1 cellular context compared by ENCODE assay signal in genomic region chr3:11643212-11644087, GRCh38.
TF ChIP-seq lines count a peak whose summit lies in the region.

A gene with protein sequence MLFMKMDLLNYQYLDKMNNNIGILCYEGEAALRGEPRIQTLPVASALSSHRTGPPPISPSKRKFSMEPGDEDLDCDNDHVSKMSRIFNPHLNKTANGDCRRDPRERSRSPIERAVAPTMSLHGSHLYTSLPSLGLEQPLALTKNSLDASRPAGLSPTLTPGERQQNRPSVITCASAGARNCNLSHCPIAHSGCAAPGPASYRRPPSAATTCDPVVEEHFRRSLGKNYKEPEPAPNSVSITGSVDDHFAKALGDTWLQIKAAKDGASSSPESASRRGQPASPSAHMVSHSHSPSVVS (minus strand): TSS chr3:11643915. CDS start chr3:11643518, 397 bp downstream.

TF ChIP-seq in K562, 482 proteins besides CTCF, POLR2A, EP300 and RAD21 (continued from another document and continues in another):
- TF ChIP-seq UBTF (IDR thresholded peaks at IDR 0.05; ENCODE audit: borderline replicate concordance in 1 of 2, low read depth in 2 of 2, low read length in 2 of 2) = peak; percentile 75 to 78; a peak in 3 of 4 replicates
- TF ChIP-seq, protein P1, sequence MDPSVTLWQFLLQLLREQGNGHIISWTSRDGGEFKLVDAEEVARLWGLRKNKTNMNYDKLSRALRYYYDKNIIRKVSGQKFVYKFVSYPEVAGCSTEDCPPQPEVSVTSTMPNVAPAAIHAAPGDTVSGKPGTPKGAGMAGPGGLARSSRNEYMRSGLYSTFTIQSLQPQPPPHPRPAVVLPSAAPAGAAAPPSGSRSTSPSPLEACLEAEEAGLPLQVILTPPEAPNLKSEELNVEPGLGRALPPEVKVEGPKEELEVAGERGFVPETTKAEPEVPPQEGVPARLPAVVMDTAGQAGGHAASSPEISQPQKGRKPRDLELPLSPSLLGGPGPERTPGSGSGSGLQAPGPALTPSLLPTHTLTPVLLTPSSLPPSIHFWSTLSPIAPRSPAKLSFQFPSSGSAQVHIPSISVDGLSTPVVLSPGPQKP (CRISPR knock-in tag; IDR thresholded peaks at IDR 0.05) = no peak
- TF ChIP-seq RFX7 (CRISPR knock-in tag; IDR thresholded peaks at IDR 0.05) = no peak
- TF ChIP-seq, protein P2, sequence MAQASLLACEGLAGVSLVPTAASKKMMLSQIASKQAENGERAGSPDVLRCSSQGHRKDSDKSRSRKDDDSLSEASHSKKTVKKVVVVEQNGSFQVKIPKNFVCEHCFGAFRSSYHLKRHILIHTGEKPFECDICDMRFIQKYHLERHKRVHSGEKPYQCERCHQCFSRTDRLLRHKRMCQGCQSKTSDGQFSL (CRISPR knock-in tag; IDR thresholded peaks at IDR 0.05) = no peak
- TF ChIP-seq, protein P2 (tag; IDR thresholded peaks at IDR 0.05) = no peak
- TF ChIP-seq ZSCAN32 (CRISPR knock-in tag; IDR thresholded peaks at IDR 0.05) = no peak
- no peak for TF ChIP-seq TAF9B (IDR thresholded peaks at IDR 0.05; ENCODE audit: partially characterized antibody)
- TF ChIP-seq MEF2A (IDR thresholded peaks at IDR 0.05; ENCODE audit: control insufficient read depth, low read depth, low read length) = no peak
- no peak for TF ChIP-seq SMAD1 (IDR thresholded peaks at IDR 0.05; ENCODE audit: low read depth, low read length, partially characterized antibody)
- TF ChIP-seq ZNF609 (CRISPR knock-in tag; IDR thresholded peaks at IDR 0.05; ENCODE audit: borderline replicate concordance) = no peak
- no peak for TF ChIP-seq ZNF408 (CRISPR knock-in tag; IDR thresholded peaks at IDR 0.05; ENCODE audit: low read depth)
- no peak for TF ChIP-seq ZNF778 (CRISPR knock-in tag; IDR thresholded peaks at IDR 0.05)
- no peak for TF ChIP-seq CHD1 (IDR thresholded peaks at IDR 0.05; ENCODE audit: low read length)
- no peak for TF ChIP-seq NCOA2 (IDR thresholded peaks at IDR 0.05; ENCODE audit: partially characterized antibody in 2 of 2)
- no peak for TF ChIP-seq XRCC3 (IDR thresholded peaks at IDR 0.05)
- no peak for TF ChIP-seq KDM1A (IDR thresholded peaks at IDR 0.05)
- no peak for TF ChIP-seq GATA2 (CRISPR knock-in tag; IDR thresholded peaks at IDR 0.05)
- peak; percentile 55; the same call in 1 of the 2 replicates for TF ChIP-seq MYC (IDR thresholded peaks at IDR 0.05; ENCODE audit: low read depth, low read length)
- TF ChIP-seq MYC (CRISPR knock-in tag; IDR thresholded peaks at IDR 0.05; ENCODE audit: borderline replicate concordance, low read depth) = no peak
- no peak; the same call in 1 of the 2 replicates for TF ChIP-seq ZKSCAN8 (CRISPR knock-in tag; IDR thresholded peaks at IDR 0.05)
- TF ChIP-seq, protein P3, sequence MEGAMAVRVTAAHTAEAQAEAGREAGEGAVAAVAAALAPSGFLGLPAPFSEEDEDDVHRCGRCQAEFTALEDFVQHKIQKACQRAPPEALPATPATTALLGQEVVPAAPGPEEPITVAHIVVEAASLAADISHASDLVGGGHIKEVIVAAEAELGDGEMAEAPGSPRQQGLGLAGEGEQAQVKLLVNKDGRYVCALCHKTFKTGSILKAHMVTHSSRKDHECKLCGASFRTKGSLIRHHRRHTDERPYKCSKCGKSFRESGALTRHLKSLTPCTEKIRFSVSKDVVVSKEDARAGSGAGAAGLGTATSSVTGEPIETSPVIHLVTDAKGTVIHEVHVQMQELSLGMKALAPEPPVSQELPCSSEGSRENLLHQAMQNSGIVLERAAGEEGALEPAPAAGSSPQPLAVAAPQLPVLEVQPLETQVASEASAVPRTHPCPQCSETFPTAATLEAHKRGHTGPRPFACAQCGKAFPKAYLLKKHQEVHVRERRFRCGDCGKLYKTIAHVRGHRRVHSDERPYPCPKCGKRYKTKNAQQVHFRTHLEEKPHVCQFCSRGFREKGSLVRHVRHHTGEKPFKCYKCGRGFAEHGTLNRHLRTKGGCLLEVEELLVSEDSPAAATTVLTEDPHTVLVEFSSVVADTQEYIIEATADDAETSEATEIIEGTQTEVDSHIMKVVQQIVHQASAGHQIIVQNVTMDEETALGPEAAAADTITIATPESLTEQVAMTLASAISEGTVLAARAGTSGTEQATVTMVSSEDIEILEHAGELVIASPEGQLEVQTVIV (CRISPR knock-in tag; IDR thresholded peaks at IDR 0.05; ENCODE audit: borderline replicate concordance) = no peak
- no peak for TF ChIP-seq SRSF7 (optimal IDR thresholded peaks at IDR 0.05; ENCODE audit: low read depth, low read length)
- 0 out of 2 replicates have a peak, but pooled peaks have one; percentile 50 for TF ChIP-seq HDGF (IDR thresholded peaks at IDR 0.05)
- no peak for TF ChIP-seq NFIC (IDR thresholded peaks at IDR 0.05)
- TF ChIP-seq E2F3 (CRISPR knock-in tag; IDR thresholded peaks at IDR 0.05) = no peak
- TF ChIP-seq ETV5 (CRISPR knock-in tag; IDR thresholded peaks at IDR 0.05; ENCODE audit: low read depth) = peak; percentile 60; the same call in 1 of the 2 replicates
- TF ChIP-seq RBM15 (IDR thresholded peaks at IDR 0.05; ENCODE audit: insufficient read depth, low read length) = no peak
- TF ChIP-seq ELF1 (tag; IDR thresholded peaks at IDR 0.05) = peak; percentile 71
- no peak for TF ChIP-seq CHAMP1 (IDR thresholded peaks at IDR 0.05)
- TF ChIP-seq, protein P4, sequence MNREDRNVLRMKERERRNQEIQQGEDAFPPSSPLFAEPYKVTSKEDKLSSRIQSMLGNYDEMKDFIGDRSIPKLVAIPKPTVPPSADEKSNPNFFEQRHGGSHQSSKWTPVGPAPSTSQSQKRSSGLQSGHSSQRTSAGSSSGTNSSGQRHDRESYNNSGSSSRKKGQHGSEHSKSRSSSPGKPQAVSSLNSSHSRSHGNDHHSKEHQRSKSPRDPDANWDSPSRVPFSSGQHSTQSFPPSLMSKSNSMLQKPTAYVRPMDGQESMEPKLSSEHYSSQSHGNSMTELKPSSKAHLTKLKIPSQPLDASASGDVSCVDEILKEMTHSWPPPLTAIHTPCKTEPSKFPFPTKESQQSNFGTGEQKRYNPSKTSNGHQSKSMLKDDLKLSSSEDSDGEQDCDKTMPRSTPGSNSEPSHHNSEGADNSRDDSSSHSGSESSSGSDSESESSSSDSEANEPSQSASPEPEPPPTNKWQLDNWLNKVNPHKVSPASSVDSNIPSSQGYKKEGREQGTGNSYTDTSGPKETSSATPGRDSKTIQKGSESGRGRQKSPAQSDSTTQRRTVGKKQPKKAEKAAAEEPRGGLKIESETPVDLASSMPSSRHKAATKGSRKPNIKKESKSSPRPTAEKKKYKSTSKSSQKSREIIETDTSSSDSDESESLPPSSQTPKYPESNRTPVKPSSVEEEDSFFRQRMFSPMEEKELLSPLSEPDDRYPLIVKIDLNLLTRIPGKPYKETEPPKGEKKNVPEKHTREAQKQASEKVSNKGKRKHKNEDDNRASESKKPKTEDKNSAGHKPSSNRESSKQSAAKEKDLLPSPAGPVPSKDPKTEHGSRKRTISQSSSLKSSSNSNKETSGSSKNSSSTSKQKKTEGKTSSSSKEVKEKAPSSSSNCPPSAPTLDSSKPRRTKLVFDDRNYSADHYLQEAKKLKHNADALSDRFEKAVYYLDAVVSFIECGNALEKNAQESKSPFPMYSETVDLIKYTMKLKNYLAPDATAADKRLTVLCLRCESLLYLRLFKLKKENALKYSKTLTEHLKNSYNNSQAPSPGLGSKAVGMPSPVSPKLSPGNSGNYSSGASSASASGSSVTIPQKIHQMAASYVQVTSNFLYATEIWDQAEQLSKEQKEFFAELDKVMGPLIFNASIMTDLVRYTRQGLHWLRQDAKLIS (CRISPR knock-in tag; IDR thresholded peaks at IDR 0.05) = 0 out of 2 replicates have a peak, but pooled peaks have one; percentile 55
- 0 out of 2 replicates have a peak, but pooled peaks have one; percentile 26 for TF ChIP-seq ZNF41 (CRISPR knock-in tag; conservative IDR thresholded peaks at IDR 0.05)
- 0 out of 4 replicates have a peak, but pooled peaks of 1 of the 2 experiments have one; percentile 20 for TF ChIP-seq ZMIZ1 (IDR thresholded peaks at IDR 0.05; ENCODE audit: low read depth in 2 of 2, low read length in 2 of 2)
- TF ChIP-seq ZNF232 (CRISPR knock-in tag; IDR thresholded peaks at IDR 0.05) = no peak
- no peak for TF ChIP-seq FOXK2 (conservative IDR thresholded peaks at IDR 0.05 in 1 of 2, IDR thresholded peaks at IDR 0.05 in 1 of 2; ENCODE audit: low read depth in 2 of 2)
- TF ChIP-seq ZNF780A (CRISPR knock-in tag; IDR thresholded peaks at IDR 0.05) = no peak
- TF ChIP-seq ZNF311 (CRISPR knock-in tag; IDR thresholded peaks at IDR 0.05) = no peak
- no peak for TF ChIP-seq MCM2 (IDR thresholded peaks at IDR 0.05; ENCODE audit: low read depth)
